ENCODE assay signal across 17 cellular contexts in the genomic region with DNA sequence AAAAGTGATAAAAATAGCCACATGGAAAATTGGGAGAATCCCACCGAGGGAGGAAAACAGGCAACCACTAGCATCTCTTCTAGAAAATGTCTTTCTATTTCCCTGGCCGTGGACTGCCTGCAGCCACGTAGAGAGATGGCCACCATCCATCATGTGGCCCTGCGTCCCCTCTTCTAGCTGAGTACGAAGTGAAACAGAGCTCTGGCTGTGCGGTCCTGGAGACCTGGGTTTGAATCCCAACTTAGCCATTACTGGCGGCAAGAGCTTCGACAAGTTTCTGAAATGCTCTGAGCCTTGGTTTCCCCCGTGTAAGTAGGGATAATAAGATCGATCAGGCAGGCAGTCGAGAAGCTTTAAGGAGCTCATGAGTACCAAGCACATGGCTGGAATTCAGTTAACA.
"Had no signal": no experiment of that assay in that cellular context is flagged by ENCODE, and none has a peak within 500 bp of the region (broad histone marks: within the 10 kb centered on the region; RNA-seq: fewer than 3 reads in every experiment).

No MANE protein-coding gene starts in this region.

- H3K36me3 ChIP-seq: adrenal gland, esophagus squamous epithelium, thyroid gland had no signal

- H3K9me3 ChIP-seq: adrenal gland, esophagus squamous epithelium, right lobe of liver, thyroid gland had no signal

- H3K27me3 ChIP-seq: adrenal gland, esophagus squamous epithelium, hepatocyte, right lobe of liver, thyroid gland had no signal

- H3K4me3 ChIP-seq: adrenal gland, esophagus squamous epithelium, hepatocyte, lung, right lobe of liver, thyroid gland had no signal

- H3K27me3 Mint-ChIP-seq: activated naive CD4-positive, alpha-beta T cell treated with anti-CD3 and anti-CD28 coated beads, Interleukin-2, amount 50 U/mL, for 24 hours; effector memory CD8-positive, alpha-beta T cell had no signal

- H3K9me3 Mint-ChIP-seq: activated naive CD4-positive, alpha-beta T cell treated with anti-CD3 and anti-CD28 coated beads, Interleukin-2, amount 50 U/mL, for 24 hours; effector memory CD8-positive, alpha-beta T cell; mesothelial cell of epicardium; nephron progenitor cell; T-helper 1 cell treated with Interleukin-12 subunit alpha and Interleukin-12 subunit beta and Interleukin-4 antibody, amounts not matched to agents 30 μg/mL and 1 μg/mL, for 36 hours had no signal

- H3K4me2 ChIP-seq: hepatocyte had no signal

- DNase-seq: activated CD4-positive, CD25-positive, alpha-beta regulatory T cell treated with anti-CD3 and anti-CD28 coated beads, Interleukin-2, amount 50 U/mL, for 72 hours; activated CD8-positive, alpha-beta memory T cell treated with anti-CD3 and anti-CD28 coated beads for 24 hours; activated CD8-positive, alpha-beta memory T cell treated with anti-CD3 and anti-CD28 coated beads, Interleukin-2, amount 50 U/mL, for 48 hours; activated gamma-delta T cell; effector memory CD8-positive, alpha-beta T cell; esophagus squamous epithelium; nephron progenitor cell; stimulated activated naive CD4-positive, alpha-beta T cell; thyroid gland had no signal

- H3K4me3 Mint-ChIP-seq: activated naive CD4-positive, alpha-beta T cell treated with anti-CD3 and anti-CD28 coated beads, Interleukin-2, amount 50 U/mL, for 24 hours; mesothelial cell of epicardium; nephron progenitor cell; T-helper 1 cell treated with Interleukin-12 subunit alpha and Interleukin-12 subunit beta and Interleukin-4 antibody, amounts not matched to agents 30 μg/mL and 1 μg/mL, for 36 hours had no signal

- H2AFZ ChIP-seq: hepatocyte had no signal

- H3K27ac ChIP-seq: hepatocyte had no signal

- H3K36me3 Mint-ChIP-seq: activated naive CD4-positive, alpha-beta T cell treated with anti-CD3 and anti-CD28 coated beads, Interleukin-2, amount 50 U/mL, for 24 hours had no signal

- H3K27ac Mint-ChIP-seq: activated naive CD4-positive, alpha-beta T cell treated with anti-CD3 and anti-CD28 coated beads, Interleukin-2, amount 50 U/mL, for 24 hours; nephron progenitor cell; T-helper 1 cell treated with Interleukin-12 subunit alpha and Interleukin-12 subunit beta and Interleukin-4 antibody, amounts not matched to agents 30 μg/mL and 1 μg/mL, for 36 hours had no signal

- H3K4me1 Mint-ChIP-seq: activated naive CD4-positive, alpha-beta T cell treated with anti-CD3 and anti-CD28 coated beads, Interleukin-2, amount 50 U/mL, for 24 hours had no signal

- FAIRE-seq: islet of Langerhans had no signal

- ATAC-seq: effector memory CD8-positive, alpha-beta T cell had no signal
